ENCODE assay signal across 19 cellular contexts in genomic region chr14:59349154-59349772, GRCh38.
DNase-seq lines count a peak whose midpoint lies in the region; ATAC-seq and TF ChIP-seq lines count a peak whose summit lies in the region.
"Had no signal": no experiment of that assay in that cellular context is flagged by ENCODE, and none has a peak within 500 bp of the region (broad histone marks: within the 10 kb centered on the region; RNA-seq: fewer than 3 reads in every experiment).

No MANE protein-coding gene starts in this region.

- H3K4me1 ChIP-seq in gastroesophageal sphincter (peaks cover 17 to 99% (median 37%) of the 10 kb centered on the region in 3 donors), muscle layer of duodenum (ENCODE audit: control insufficient read depth in 1 of 2, insufficient read depth in 2 of 2, low read length in 2 of 2) (peaks cover 6 to 19% of the 10 kb centered on the region in 2 donors), tibial artery (peaks cover 0 to 67% (median 36%) of the 10 kb centered on the region in 4 donors)
- H3K4me1 ChIP-seq: pancreas had no signal

- peaks cover 0 to 44% of the 10 kb centered on the region in 2 donors for H3K36me3 ChIP-seq in gastroesophageal sphincter
- peaks cover 25 to 32% of the 10 kb centered on the region in 2 donors for H3K36me3 ChIP-seq in muscle layer of duodenum (ENCODE audit: control insufficient read depth in 1 of 2, insufficient read depth in 2 of 2, low read length in 2 of 2)
- peaks cover 12 to 22% (median 20%) of the 10 kb centered on the region in 3 donors for H3K36me3 ChIP-seq in tibial artery

- no peak for TF ChIP-seq POLR2A in gastroesophageal sphincter (IDR thresholded peaks at IDR 0.05)

- intact Hi-C loops in tibial artery (cut with DNase I; ENCODE audit: low total_unique reads): loop anchor here (5.0 to 10.0 kb wide), 2 partner anchors 76 to 162 kb away; partner anchors contain the start of gene DAAM1

- H3K27me3 ChIP-seq in gastroesophageal sphincter (no peaks in the 10 kb centered on the region), muscle layer of duodenum (ENCODE audit: low read depth, low read length) (no peaks in the 10 kb centered on the region), tibial artery (no peaks in the 10 kb centered on the region)
- H3K27me3 ChIP-seq: pancreas had no signal

- ATAC-seq in gastroesophageal sphincter (peak; percentile 34), GM19324 (IDR thresholded peaks at IDR 0.05; ENCODE audit: low FRiP score, unreplicated experiment) (no peak), HG02610 (IDR thresholded peaks at IDR 0.05; ENCODE audit: unreplicated experiment) (no peak)
- ATAC-seq: activated T-cell treated with anti-CD3 and anti-CD28 coated beads, Interleukin-2, amount 50 U/mL, for 72 hours; natural killer cell treated with Interleukin-12 subunit alpha and Interleukin-12 subunit beta and Interleukin-15 and Interleukin-18, amount 100 ng/mL, for 72 hours; pancreas had no signal

- no peak for TF ChIP-seq CTCF in gastroesophageal sphincter (IDR thresholded peaks at IDR 0.05)
- TF ChIP-seq CTCF in tibial artery (IDR thresholded peaks at IDR 0.05): no peak

- TF ChIP-seq EP300 in gastroesophageal sphincter (IDR thresholded peaks at IDR 0.05): no peak

- 6 to 24% methylated on average over 5 to 6 of the region's 6 CpGs for WGBS in gastroesophageal sphincter (ENCODE audit: low coverage in 1 of 2), 2 donors

- H3K4me3 ChIP-seq in gastroesophageal sphincter (no peak overlapping the region), muscle layer of duodenum (ENCODE audit: low read depth in 1 of 2, low read length in 2 of 2) (no peak overlapping the region), tibial artery (no peak overlapping the region)
- H3K4me3 ChIP-seq: pancreas had no signal

- peak overlapping the region; percentile 20 for H3K27ac ChIP-seq in cingulate gyrus (ENCODE audit: low read depth, low read length)
- peak overlapping the region; percentile 82 to 99 (median 86) for H3K27ac ChIP-seq in gastroesophageal sphincter
- H3K27ac ChIP-seq in muscle layer of duodenum (ENCODE audit: low read length): peak overlapping the region; percentile 47
- H3K27ac ChIP-seq in tibial artery: peak overlapping the region; percentile 70 to 75
- H3K27ac ChIP-seq: HL-60, pancreas had no signal

- H3K9me3 ChIP-seq in gastroesophageal sphincter (no peaks in the 10 kb centered on the region), muscle layer of duodenum (ENCODE audit: control insufficient read depth in 1 of 2, low read length in 2 of 2) (no peaks in the 10 kb centered on the region), tibial artery (no peaks in the 10 kb centered on the region)
- H3K9me3 ChIP-seq: pancreas had no signal

- DNase-seq in tibial artery (no peak), globus pallidus (ENCODE audit: low spot score) (no peak), foreskin melanocyte (no peak)
- DNase-seq: activated T-cell treated with anti-CD3 and anti-CD28 coated beads, Interleukin-2, amount 50 U/mL, for 72 hours; foreskin fibroblast; GDM1; kidney glomerular epithelial cell; MM.1S; NCI-H146; NCI-H748 treated with DMSO at 0.1 percent for 48 hours; pancreas; stimulated activated CD4-positive, alpha-beta T cell treated with anti-CD3 and anti-CD28 coated beads, Interleukin-4, amount 100 ng/mL, for 4 hours had no signal

Comparison
In these comparisons a context has a peak if more than half of its experiments do, and no peak if none do; other contexts are left out.
1. H3K27ac ChIP-seq: peak in every context shown above with its lines; median percentile 86 in gastroesophageal sphincter; 72 in tibial artery; 47 in muscle layer of duodenum; 20 in cingulate gyrus.